8 cellular contexts compared by ENCODE assay signal in the genomic region with DNA sequence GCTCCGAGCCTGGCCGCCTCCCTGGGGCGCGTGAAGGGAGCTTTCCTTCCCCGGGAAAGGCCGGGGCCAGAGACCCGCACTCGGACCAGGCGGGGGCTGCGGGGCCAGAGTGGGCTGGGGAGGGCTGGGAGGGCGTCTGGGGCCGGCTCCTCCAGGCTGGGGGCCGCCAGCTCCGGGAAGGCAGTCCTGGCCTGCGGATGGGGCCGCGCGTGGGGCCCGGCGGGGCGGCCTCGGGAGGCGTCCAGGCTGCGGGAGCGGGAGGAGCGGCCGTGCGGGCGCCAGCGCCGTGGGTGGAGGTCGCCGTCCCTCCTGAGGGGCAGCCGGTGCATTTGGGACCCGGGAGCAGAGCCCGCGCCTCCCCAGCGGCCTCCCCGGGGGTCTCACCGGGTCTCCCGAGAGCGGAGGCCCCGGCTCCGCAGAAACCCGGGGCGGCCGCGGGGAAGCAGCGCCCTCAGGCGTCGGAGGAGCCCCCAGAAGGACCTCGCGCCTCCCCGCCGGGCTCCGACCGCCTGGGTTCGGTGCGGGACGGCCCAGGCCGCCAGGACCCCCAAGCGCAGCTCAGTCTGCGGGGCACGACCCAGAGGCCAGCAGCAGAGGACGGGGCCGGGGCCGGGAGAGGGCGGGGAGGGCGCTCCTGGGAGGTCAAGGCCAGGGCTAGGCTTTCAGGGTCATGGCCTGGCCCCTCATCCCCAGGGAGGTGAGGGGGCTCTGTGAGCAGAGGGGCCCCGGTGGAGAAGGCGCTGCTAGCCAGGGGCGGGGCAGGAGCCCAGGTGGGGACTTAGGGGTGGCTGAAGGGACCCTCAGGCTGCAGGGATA. TPM values are rescaled to one million over a fixed set of nuclear protein-coding genes. Genes with fewer than 3 reads are reported as not detected.
A peak's percentile ranks its signal among the peaks of the same experiment; 100 is the strongest.
DNase-seq lines count a peak whose midpoint lies in the region; ATAC-seq and TF ChIP-seq lines count a peak whose summit lies in the region.

No MANE protein-coding gene starts in this region.

- H2AFZ ChIP-seq in osteoblast (ENCODE audit: low read length) = no peak overlapping the region

- H3K27ac ChIP-seq in esophagus muscularis mucosa (replicated peaks in 1 of 4) (peak overlapping the region in 1 of 4 donors; percentile 29), osteoblast (ENCODE audit: low read depth, low read length) (no peak overlapping the region), thyroid gland (no peak overlapping the region)

- H3K4me3 ChIP-seq in esophagus muscularis mucosa (peak overlapping the region; percentile 52 to 65 (median 62)), osteoblast (ENCODE audit: insufficient read depth, low read length) (peak overlapping the region; percentile 73), thyroid gland (replicated peaks in 1 of 3) (peak overlapping the region in 1 of 3 donors; percentile 32)

- TF ChIP-seq CTCF in esophagus muscularis mucosa (IDR thresholded peaks at IDR 0.05) = peak; percentile 63 to 79 (median 69)
- peak; percentile 39 for TF ChIP-seq CTCF in osteoblast (IDR thresholded peaks at IDR 0.05; ENCODE audit: extremely low read depth, low read depth, low read length)
- peak in 3 of 6 experiments; percentile 41 to 51 (median 43) for TF ChIP-seq CTCF in thyroid gland (IDR thresholded peaks at IDR 0.05)

- intact Hi-C loops in esophagus muscularis mucosa (cut with DNase I) = loop anchor here (5.0 kb wide), 3 partner anchors 40 to 130 kb away; a partner anchor contains a TSS
- intact Hi-C loops in thyroid gland (cut with DNase I) = loop anchor here (10.0 kb wide), 1 partner anchor 118 kb away; a partner anchor contains a TSS

- 1% methylated on average over 47 of the region's 72 CpGs for WGBS in esophagus muscularis mucosa
- WGBS in thyroid gland, 2 donors = 6 to 25% methylated on average over 4 to 10 of the region's 72 CpGs

- ATAC-seq in activated CD8-positive, alpha-beta memory T cell treated with anti-CD3 and anti-CD28 coated beads, Interleukin-2, amount 10 ng/mL, durations not matched to agents 7 days and 5 days = peak; percentile 66
- ATAC-seq in HG03342 (IDR thresholded peaks at IDR 0.05; ENCODE audit: unreplicated experiment) = no peak

- no peaks in the 10 kb centered on the region for H3K9me3 ChIP-seq in esophagus muscularis mucosa
- H3K9me3 ChIP-seq in osteoblast (ENCODE audit: low read depth, low read length) = no peaks in the 10 kb centered on the region
- no peaks in the 10 kb centered on the region for H3K9me3 ChIP-seq in thyroid gland

- no peak overlapping the region for H3K27ac Mint-ChIP-seq in activated CD8-positive, alpha-beta memory T cell treated with anti-CD3 and anti-CD28 coated beads, Interleukin-2, amount 10 ng/mL, durations not matched to agents 7 days and 5 days

- H3K4me1 ChIP-seq in esophagus muscularis mucosa (peaks cover 24 to 43% (median 33%) of the 10 kb centered on the region in 4 donors), osteoblast (ENCODE audit: insufficient read depth, low read length) (peaks cover 32% of the 10 kb centered on the region), thyroid gland (peaks cover 12 to 27% of the 10 kb centered on the region in 2 donors)

- TF ChIP-seq EP300 in Ishikawa (IDR thresholded peaks at IDR 0.05; ENCODE audit: borderline replicate concordance) = no peak
- TF ChIP-seq EP300 in esophagus muscularis mucosa (IDR thresholded peaks at IDR 0.05) = no peak

- CTCF ChIA-PET in activated CD8-positive, alpha-beta memory T cell treated with anti-CD3 and anti-CD28 coated beads, Interleukin-2, amount 10 ng/mL, durations not matched to agents 7 days and 5 days (lab: Charles Lee) = interaction anchor here (0.5 to 10.9 kb wide), 23 partner anchors 8 to 1060 kb away, joined by 3 to 185 read pairs (median 3); a partner anchor contains a TSS

- H3K27me3 Mint-ChIP-seq in activated CD8-positive, alpha-beta memory T cell treated with anti-CD3 and anti-CD28 coated beads, Interleukin-2, amount 10 ng/mL, durations not matched to agents 7 days and 5 days = no peaks in the 10 kb centered on the region

- peak; percentile 37; the same call in 1 of the 2 replicates for TF ChIP-seq RAD21 in Ishikawa (IDR thresholded peaks at IDR 0.05; ENCODE audit: low read depth)

- no peaks in the 10 kb centered on the region for H3K79me2 ChIP-seq in osteoblast (ENCODE audit: insufficient read depth, low read length)

- DNase-seq in CD1c-positive myeloid dendritic cell (ENCODE audit: extremely low spot score) = peak; percentile 62
- peak; percentile 77 for DNase-seq in activated CD8-positive, alpha-beta memory T cell treated with anti-CD3 and anti-CD28 coated beads, Interleukin-2, amount 10 ng/mL, durations not matched to agents 7 days and 5 days
- DNase-seq in esophagus muscularis mucosa (ENCODE audit: extremely low spot score) = no peak
- peak; percentile 94 for DNase-seq in osteoblast (ENCODE audit: insufficient read length, low spot score, missing footprints)
- DNase-seq in HT-29 (ENCODE audit: low spot score) = no peak
- no peak for DNase-seq in thyroid gland

- no peaks in the 10 kb centered on the region for H3K9me3 Mint-ChIP-seq in activated CD8-positive, alpha-beta memory T cell treated with anti-CD3 and anti-CD28 coated beads, Interleukin-2, amount 10 ng/mL, durations not matched to agents 7 days and 5 days (ENCODE audit: low read depth)

- no peak for TF ChIP-seq POLR2A in esophagus muscularis mucosa (IDR thresholded peaks at IDR 0.05; ENCODE audit: low read depth)
- TF ChIP-seq POLR2A in thyroid gland (IDR thresholded peaks at IDR 0.05) = no peak

- no peak overlapping the region for H3K4me3 Mint-ChIP-seq in activated CD8-positive, alpha-beta memory T cell treated with anti-CD3 and anti-CD28 coated beads, Interleukin-2, amount 10 ng/mL, durations not matched to agents 7 days and 5 days

- no peaks in the 10 kb centered on the region for H3K36me3 ChIP-seq in esophagus muscularis mucosa
- no peaks in the 10 kb centered on the region for H3K36me3 ChIP-seq in osteoblast (ENCODE audit: insufficient read depth, low read length)
- H3K36me3 ChIP-seq in thyroid gland = no peaks in the 10 kb centered on the region

- no peaks in the 10 kb centered on the region for H3K36me3 Mint-ChIP-seq in activated CD8-positive, alpha-beta memory T cell treated with anti-CD3 and anti-CD28 coated beads, Interleukin-2, amount 10 ng/mL, durations not matched to agents 7 days and 5 days

- H3K4me1 Mint-ChIP-seq in activated CD8-positive, alpha-beta memory T cell treated with anti-CD3 and anti-CD28 coated beads, Interleukin-2, amount 10 ng/mL, durations not matched to agents 7 days and 5 days = peaks cover 42% of the 10 kb centered on the region

- H3K27me3 ChIP-seq in esophagus muscularis mucosa (peaks cover 4 to 73% (median 25%) of the 10 kb centered on the region in 4 donors), osteoblast (ENCODE audit: insufficient read depth, low read length) (peaks cover 5% of the 10 kb centered on the region), thyroid gland (peaks cover 18% of the 10 kb centered on the region)

- H3K4me2 ChIP-seq in osteoblast (ENCODE audit: insufficient read depth, low read length) = peak overlapping the region; percentile 76

- H4K20me1 ChIP-seq in osteoblast (ENCODE audit: insufficient read depth, low read length) = peaks cover 7% of the 10 kb centered on the region

TF ChIP-seq in Ishikawa, 13 proteins besides CTCF, POLR2A, EP300 and RAD21 (continues in another document):
- TF ChIP-seq, protein P1, sequence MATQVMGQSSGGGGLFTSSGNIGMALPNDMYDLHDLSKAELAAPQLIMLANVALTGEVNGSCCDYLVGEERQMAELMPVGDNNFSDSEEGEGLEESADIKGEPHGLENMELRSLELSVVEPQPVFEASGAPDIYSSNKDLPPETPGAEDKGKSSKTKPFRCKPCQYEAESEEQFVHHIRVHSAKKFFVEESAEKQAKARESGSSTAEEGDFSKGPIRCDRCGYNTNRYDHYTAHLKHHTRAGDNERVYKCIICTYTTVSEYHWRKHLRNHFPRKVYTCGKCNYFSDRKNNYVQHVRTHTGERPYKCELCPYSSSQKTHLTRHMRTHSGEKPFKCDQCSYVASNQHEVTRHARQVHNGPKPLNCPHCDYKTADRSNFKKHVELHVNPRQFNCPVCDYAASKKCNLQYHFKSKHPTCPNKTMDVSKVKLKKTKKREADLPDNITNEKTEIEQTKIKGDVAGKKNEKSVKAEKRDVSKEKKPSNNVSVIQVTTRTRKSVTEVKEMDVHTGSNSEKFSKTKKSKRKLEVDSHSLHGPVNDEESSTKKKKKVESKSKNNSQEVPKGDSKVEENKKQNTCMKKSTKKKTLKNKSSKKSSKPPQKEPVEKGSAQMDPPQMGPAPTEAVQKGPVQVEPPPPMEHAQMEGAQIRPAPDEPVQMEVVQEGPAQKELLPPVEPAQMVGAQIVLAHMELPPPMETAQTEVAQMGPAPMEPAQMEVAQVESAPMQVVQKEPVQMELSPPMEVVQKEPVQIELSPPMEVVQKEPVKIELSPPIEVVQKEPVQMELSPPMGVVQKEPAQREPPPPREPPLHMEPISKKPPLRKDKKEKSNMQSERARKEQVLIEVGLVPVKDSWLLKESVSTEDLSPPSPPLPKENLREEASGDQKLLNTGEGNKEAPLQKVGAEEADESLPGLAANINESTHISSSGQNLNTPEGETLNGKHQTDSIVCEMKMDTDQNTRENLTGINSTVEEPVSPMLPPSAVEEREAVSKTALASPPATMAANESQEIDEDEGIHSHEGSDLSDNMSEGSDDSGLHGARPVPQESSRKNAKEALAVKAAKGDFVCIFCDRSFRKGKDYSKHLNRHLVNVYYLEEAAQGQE (IDR thresholded peaks at IDR 0.05; ENCODE audit: low read depth) = no peak

RNA-seq across cellular contexts. Expression of a gene that starts 7.3 kb away (rescaled TPM):
- total RNA-seq in activated CD8-positive, alpha-beta memory T cell treated with anti-CD3 and anti-CD28 coated beads, Interleukin-2, amount 10 ng/mL, durations not matched to agents 7 days and 5 days = 10 to 100 TPM; 56.8 to 62.9 TPM
- total RNA-seq in esophagus muscularis mucosa (10 to 100 TPM; 20.8 to 59.3 (median 27.6) TPM), osteoblast (9.4 and 10.9 TPM in 2 replicates), thyroid gland (10 to 100 TPM in 3 of 4 donors, 1 to 10 TPM in 1; 4.8 to 19.1 (median 11.2) TPM)
- 27.4 and 31.3 TPM in 2 replicates for total RNA-seq in HT-29 (2014; rRNA removed; shearing (Covaris generic))

RNA-seq across cellular contexts. Expression of a gene that starts 11.9 kb away (rescaled TPM):
- 100 to 1,000 TPM; 336 to 372 TPM for total RNA-seq in activated CD8-positive, alpha-beta memory T cell treated with anti-CD3 and anti-CD28 coated beads, Interleukin-2, amount 10 ng/mL, durations not matched to agents 7 days and 5 days
- total RNA-seq in esophagus muscularis mucosa = 100 to 1,000 TPM in 1 of 4 donors, 10 to 100 TPM in 3; 33.2 to 110 (median 44.0) TPM
- total RNA-seq in osteoblast = 13.3 and 15.2 TPM in 2 replicates
- not detected in 2 replicates for total RNA-seq in HT-29 (2014; rRNA removed; shearing (Covaris generic))
- 10 to 100 TPM; 18.4 to 79.4 (median 27.5) TPM for total RNA-seq in thyroid gland

RNA-seq across cellular contexts. Expression of a gene that starts 59.1 kb away (rescaled TPM):
- 10 to 100 TPM; 46.0 to 49.9 TPM for total RNA-seq in activated CD8-positive, alpha-beta memory T cell treated with anti-CD3 and anti-CD28 coated beads, Interleukin-2, amount 10 ng/mL, durations not matched to agents 7 days and 5 days
- total RNA-seq in esophagus muscularis mucosa (100 to 1,000 TPM; 222 to 382 (median 302) TPM), osteoblast (413 and 480 TPM in 2 replicates), thyroid gland (100 to 1,000 TPM; 256 to 374 (median 309) TPM)
- 116 and 123 TPM in 2 replicates for total RNA-seq in HT-29 (2014; rRNA removed; shearing (Covaris generic))

Comparison
In these comparisons a context has a peak if more than half of its experiments do, and no peak if none do; other contexts are left out.
1. DNase-seq: peak in CD1c-positive myeloid dendritic cell (single experiment), activated CD8-positive, alpha-beta memory T cell treated with anti-CD3 and anti-CD28 coated beads, Interleukin-2, amount 10 ng/mL, durations not matched to agents 7 days and 5 days (single experiment) and osteoblast (single experiment); none in esophagus muscularis mucosa (single experiment), HT-29 (single experiment) and thyroid gland (0 of 2).
2. RNA of a gene that starts 11.9 kb away (total RNA-seq): 336 to 372 TPM in activated CD8-positive, alpha-beta memory T cell treated with anti-CD3 and anti-CD28 coated beads, Interleukin-2, amount 10 ng/mL, durations not matched to agents 7 days and 5 days, 33.2 to 110 TPM in esophagus muscularis mucosa, 18.4 to 79.4 TPM in thyroid gland and 13.3 to 15.2 TPM in osteoblast; not detected in HT-29; every median in the first group is over 10 times any median in the second.